In genomic region chr14:21039585-21040369, GRCh38 we compare ENCODE assay signal across 1 cellular context.
TF ChIP-seq lines count a peak whose summit lies in the region.

No MANE protein-coding gene starts in this region.

TF ChIP-seq in HepG2, 621 proteins besides CTCF, POLR2A, EP300 and RAD21 (continues in another document):
- TF ChIP-seq ZNF501 (CRISPR knock-in tag; IDR thresholded peaks at IDR 0.05) (0 out of 2 replicates have a peak, but pooled peaks have one; percentile 49), THAP11 (CRISPR knock-in tag; IDR thresholded peaks at IDR 0.05) (0 out of 2 replicates have a peak, but pooled peaks have one; percentile 14), ZNF530 (CRISPR knock-in tag; IDR thresholded peaks at IDR 0.05; ENCODE audit: low read depth) (no peak), NCOA2 (CRISPR knock-in tag; IDR thresholded peaks at IDR 0.05) (no peak), ZNF558 (CRISPR knock-in tag; IDR thresholded peaks at IDR 0.05; ENCODE audit: borderline replicate concordance) (no peak), IKZF5 (CRISPR knock-in tag; IDR thresholded peaks at IDR 0.05) (0 out of 2 replicates have a peak, but pooled peaks have one; percentile 26), GATAD2A (CRISPR knock-in tag; IDR thresholded peaks at IDR 0.05) (peak; percentile 29; the same call in 1 of the 2 replicates), TERF1 (CRISPR knock-in tag; IDR thresholded peaks at IDR 0.05) (no peak), HMGA1 (CRISPR knock-in tag; conservative IDR thresholded peaks at IDR 0.05) (no peak), ZNF281 (CRISPR knock-in tag; IDR thresholded peaks at IDR 0.05; ENCODE audit: borderline replicate concordance) (no peak), AFF4 (CRISPR knock-in tag; IDR thresholded peaks at IDR 0.05) (no peak), ZBTB20 (CRISPR knock-in tag; IDR thresholded peaks at IDR 0.05; ENCODE audit: borderline replicate concordance, low read depth) (no peak), ARID3A (IDR thresholded peaks at IDR 0.05; ENCODE audit: low read depth, low read length) (no peak), NR2F1 (CRISPR knock-in tag; IDR thresholded peaks at IDR 0.05) (no peak), NFATC3 (CRISPR knock-in tag; IDR thresholded peaks at IDR 0.05) (no peak), KLF6 (CRISPR knock-in tag; IDR thresholded peaks at IDR 0.05) (0 out of 2 replicates have a peak, but pooled peaks have one; percentile 43), ELF3 (CRISPR knock-in tag; IDR thresholded peaks at IDR 0.05) (peak; percentile 50; the same call in 1 of the 2 replicates), ZFX (CRISPR knock-in tag; IDR thresholded peaks at IDR 0.05; ENCODE audit: low read depth) (peak; percentile 85), HOXA5 (CRISPR knock-in tag; IDR thresholded peaks at IDR 0.05) (peak; percentile 34; the same call in 1 of the 2 replicates), E2F2 (CRISPR knock-in tag; IDR thresholded peaks at IDR 0.05; ENCODE audit: borderline replicate concordance) (no peak), E2F1 (CRISPR knock-in tag; IDR thresholded peaks at IDR 0.05) (no peak), ZNF335 (CRISPR knock-in tag; IDR thresholded peaks at IDR 0.05) (no peak), EEA1 (CRISPR knock-in tag; IDR thresholded peaks at IDR 0.05; ENCODE audit: borderline replicate concordance) (no peak), POLR2AphosphoS2 (IDR thresholded peaks at IDR 0.05; ENCODE audit: low read depth, low read length) (no peak), ZBTB37 (CRISPR knock-in tag; IDR thresholded peaks at IDR 0.05) (0 out of 2 replicates have a peak, but pooled peaks have one; percentile 26), ZNF383 (CRISPR knock-in tag; IDR thresholded peaks at IDR 0.05; ENCODE audit: borderline replicate concordance) (0 out of 2 replicates have a peak, but pooled peaks have one; percentile 31), ZBTB1 (CRISPR knock-in tag; IDR thresholded peaks at IDR 0.05; ENCODE audit: borderline replicate concordance) (no peak), ZNF639 (CRISPR knock-in tag; conservative IDR thresholded peaks at IDR 0.05) (no peak), YEATS2 (CRISPR knock-in tag; IDR thresholded peaks at IDR 0.05; ENCODE audit: borderline replicate concordance) (no peak), ATF6 (CRISPR knock-in tag; conservative IDR thresholded peaks at IDR 0.05) (peak; percentile 46; the same call in 1 of the 2 replicates), ZGPAT (CRISPR knock-in tag; IDR thresholded peaks at IDR 0.05) (peak; percentile 54)
